Comparison of ENCODE assay signal across 2 cellular contexts in the genomic region with DNA sequence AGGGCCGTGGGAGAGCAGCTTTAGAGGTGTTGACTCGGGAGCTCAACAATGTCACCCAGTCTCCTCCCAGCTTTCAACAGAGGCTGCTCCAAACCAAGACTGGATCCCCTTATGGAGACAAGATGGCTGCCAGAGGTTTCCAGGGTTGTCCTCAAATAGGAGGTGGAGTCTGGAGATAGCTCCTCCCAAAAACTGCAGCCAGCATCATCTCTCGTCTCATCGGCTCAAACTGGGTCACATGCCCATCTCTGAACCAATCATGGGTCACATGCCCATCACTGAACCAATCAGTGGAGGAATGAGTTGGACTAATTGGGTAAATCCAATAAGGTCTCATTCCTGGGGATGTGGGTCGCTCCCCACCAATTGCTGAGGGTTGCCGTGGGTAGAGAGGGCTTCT.
TF ChIP-seq lines count a peak whose summit lies in the region.

No MANE protein-coding gene starts in this region.

TF ChIP-seq in A549, 52 proteins besides CTCF, POLR2A, EP300 and RAD21:
- TF ChIP-seq, protein P1, sequence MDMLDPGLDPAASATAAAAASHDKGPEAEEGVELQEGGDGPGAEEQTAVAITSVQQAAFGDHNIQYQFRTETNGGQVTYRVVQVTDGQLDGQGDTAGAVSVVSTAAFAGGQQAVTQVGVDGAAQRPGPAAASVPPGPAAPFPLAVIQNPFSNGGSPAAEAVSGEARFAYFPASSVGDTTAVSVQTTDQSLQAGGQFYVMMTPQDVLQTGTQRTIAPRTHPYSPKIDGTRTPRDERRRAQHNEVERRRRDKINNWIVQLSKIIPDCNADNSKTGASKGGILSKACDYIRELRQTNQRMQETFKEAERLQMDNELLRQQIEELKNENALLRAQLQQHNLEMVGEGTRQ (IDR thresholded peaks at IDR 0.05) = peak; percentile 58
- no peak for TF ChIP-seq NFE2L2 (conservative IDR thresholded peaks at IDR 0.05; ENCODE audit: low read length)

TF ChIP-seq in IMR-90, 13 proteins besides CTCF, POLR2A, EP300 and RAD21:
- TF ChIP-seq ELK1 (IDR thresholded peaks at IDR 0.05; ENCODE audit: borderline replicate concordance, low read depth, low read length) = no peak
- no peak for TF ChIP-seq RCOR1 (IDR thresholded peaks at IDR 0.05; ENCODE audit: insufficient replicate concordance, low read length)
- TF ChIP-seq CEBPB (IDR thresholded peaks at IDR 0.05; ENCODE audit: low read depth, low read length) = no peak
- no peak for TF ChIP-seq MAZ (IDR thresholded peaks at IDR 0.05; ENCODE audit: borderline replicate concordance, low read depth, low read length)
- TF ChIP-seq, protein P1 (IDR thresholded peaks at IDR 0.05; ENCODE audit: low read depth, low read length) = peak; percentile 58
- no peak for TF ChIP-seq BHLHE40 (IDR thresholded peaks at IDR 0.05; ENCODE audit: low read depth, low read length)
